Comparison of ENCODE assay signal across 13 cellular contexts in the genomic region with DNA sequence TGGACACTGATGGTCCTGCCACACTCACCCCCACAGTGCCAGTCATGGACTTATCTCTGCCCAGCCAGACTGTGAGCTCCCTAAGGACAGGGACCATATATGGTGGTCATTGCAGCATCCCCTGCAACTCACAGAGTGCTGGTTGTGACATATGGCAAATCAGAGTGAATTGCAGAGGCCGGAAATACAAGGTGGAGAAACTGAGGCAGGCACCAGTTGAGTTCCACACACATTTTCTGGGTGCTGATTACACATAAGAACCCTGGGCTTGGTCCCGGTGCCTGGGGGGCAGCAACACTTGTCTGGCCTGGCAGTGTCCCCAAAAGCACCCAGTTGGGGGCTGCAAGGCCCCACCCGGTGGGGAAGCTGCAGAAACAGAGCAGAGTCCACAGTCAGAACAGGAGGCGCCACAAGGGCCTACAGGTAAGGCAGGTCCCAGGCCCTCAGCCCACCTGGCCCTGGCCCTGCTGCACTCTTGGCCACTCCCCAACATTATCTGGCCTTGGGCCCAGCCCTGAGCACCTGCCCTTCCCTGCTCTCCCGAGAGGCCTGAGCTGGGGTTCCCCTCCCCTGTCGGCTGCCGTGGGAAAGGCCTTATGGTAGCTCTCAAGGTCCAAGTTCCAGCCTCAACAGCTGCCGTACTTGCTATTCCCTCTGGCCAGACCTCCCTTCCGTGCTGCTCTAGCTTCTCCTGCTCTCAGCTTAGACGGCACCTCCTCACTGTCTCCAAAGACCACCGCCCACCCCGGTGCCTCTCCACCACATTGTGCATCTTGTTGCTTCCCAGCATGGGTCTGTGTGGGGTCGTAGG.
DNase-seq lines count a peak whose midpoint lies in the region; ATAC-seq and FAIRE-seq lines count a peak whose summit lies in the region.
"Had no signal": no experiment of that assay in that cellular context is flagged by ENCODE, and none has a peak within 500 bp of the region (broad histone marks: within the 10 kb centered on the region; RNA-seq: fewer than 3 reads in every experiment).

No MANE protein-coding gene starts in this region.

- H3K4me1 Mint-ChIP-seq in activated CD8-positive, alpha-beta T cell treated with anti-CD3 and anti-CD28 coated beads, Interleukin-2, amount 10 ng/mL, durations not matched to agents 7 days and 5 days (ENCODE audit: low read depth): peaks cover 19% of the 10 kb centered on the region

- POLR2A ChIA-PET in activated CD8-positive, alpha-beta T cell treated with anti-CD3 and anti-CD28 coated beads, Interleukin-2, amount 10 ng/mL, durations not matched to agents 7 days and 5 days (lab: Charles Lee): no interaction called here

- intact Hi-C loops in left cardiac atrium (cut with DNase I) (no loop called here), sciatic nerve (cut with DNase I) (no loop called here)

- CTCF ChIA-PET in activated CD8-positive, alpha-beta T cell treated with anti-CD3 and anti-CD28 coated beads, Interleukin-2, amount 10 ng/mL, durations not matched to agents 7 days and 5 days (lab: Charles Lee): no interaction called here

- no peaks in the 10 kb centered on the region for H3K9me3 Mint-ChIP-seq in activated CD8-positive, alpha-beta T cell treated with anti-CD3 and anti-CD28 coated beads, Interleukin-2, amount 10 ng/mL, durations not matched to agents 7 days and 5 days (ENCODE audit: insufficient read depth)
- H3K9me3 Mint-ChIP-seq: stimulated activated naive CD8-positive, alpha-beta T cell treated with anti-CD3 and anti-CD28 coated beads, Interleukin-15, amount 100 ng/mL, for 72 hours had no signal

- H3K36me3 Mint-ChIP-seq in activated CD8-positive, alpha-beta T cell treated with anti-CD3 and anti-CD28 coated beads, Interleukin-2, amount 10 ng/mL, durations not matched to agents 7 days and 5 days (ENCODE audit: low read depth): no peaks in the 10 kb centered on the region

- peaks cover 14% of the 10 kb centered on the region for H3K27me3 Mint-ChIP-seq in activated CD8-positive, alpha-beta T cell treated with anti-CD3 and anti-CD28 coated beads, Interleukin-2, amount 10 ng/mL, durations not matched to agents 7 days and 5 days (ENCODE audit: low read depth)

- peak; percentile 49 for FAIRE-seq in HTR-8/SVneo (lab: Jason Lieb, UNC)

- no peak overlapping the region for H3K27ac Mint-ChIP-seq in activated CD8-positive, alpha-beta T cell treated with anti-CD3 and anti-CD28 coated beads, Interleukin-2, amount 10 ng/mL, durations not matched to agents 7 days and 5 days
- H3K27ac Mint-ChIP-seq: dendritic cell treated with granulocyte-macrophage colony-stimulating factor and Interleukin-4, amounts not matched to agents 40 ng/mL and 50 ng/mL, for 4 days had no signal

- DNase-seq in HTR-8/SVneo (ENCODE audit: insufficient read length, low spot score) (no peak), NCI-H2196 treated with DMSO at 0.1 percent for 48 hours (lab: John Stamatoyannopoulos, UW; ENCODE audit: unreplicated experiment) (peak; percentile 68), left cardiac atrium (no peak), sciatic nerve (ENCODE audit: low spot score) (no peak)
- no peak for DNase-seq in activated CD8-positive, alpha-beta T cell treated with anti-CD3 and anti-CD28 coated beads, Interleukin-2, amount 10 ng/mL, durations not matched to agents 7 days and 5 days
- DNase-seq: activated CD8-positive, alpha-beta memory T cell treated with anti-CD3 and anti-CD28 coated beads, Interleukin-2, amount 50 U/mL, for 48 hours; islet precursor cell; SIG-M5; stimulated activated CD4-positive, alpha-beta T cell treated with anti-CD3 and anti-CD28 coated beads, Interleukin-2, amount 100 ng/mL, for 48 hours; stimulated activated naive CD8-positive, alpha-beta T cell treated with anti-CD3 and anti-CD28 coated beads, Interleukin-15, amount 100 ng/mL, for 72 hours had no signal

- H3K4me3 Mint-ChIP-seq in activated CD8-positive, alpha-beta T cell treated with anti-CD3 and anti-CD28 coated beads, Interleukin-2, amount 10 ng/mL, durations not matched to agents 7 days and 5 days: no peak overlapping the region
- H3K4me3 Mint-ChIP-seq: dendritic cell treated with granulocyte-macrophage colony-stimulating factor and Interleukin-4, amounts not matched to agents 40 ng/mL and 50 ng/mL, for 4 days; stimulated activated naive CD8-positive, alpha-beta T cell treated with anti-CD3 and anti-CD28 coated beads, Interleukin-15, amount 100 ng/mL, for 72 hours had no signal

- ATAC-seq in left cardiac atrium: peak; percentile 18 to 25
- ATAC-seq in sciatic nerve: peak; percentile 28
- ATAC-seq in activated CD8-positive, alpha-beta T cell treated with anti-CD3 and anti-CD28 coated beads, Interleukin-2, amount 10 ng/mL, durations not matched to agents 7 days and 5 days: no peak
- ATAC-seq in GM18907 (IDR thresholded peaks at IDR 0.05; ENCODE audit: unreplicated experiment): no peak
- no peak for ATAC-seq in HG02973 (IDR thresholded peaks at IDR 0.05; ENCODE audit: unreplicated experiment)
- ATAC-seq: stimulated activated naive CD8-positive, alpha-beta T cell treated with anti-CD3 and anti-CD28 coated beads, Interleukin-15, amount 100 ng/mL, for 72 hours had no signal

Comparison
In these comparisons a context has a peak if more than half of its experiments do, and no peak if none do; other contexts are left out.
1. ATAC-seq: peak in left cardiac atrium (2 of 2) and sciatic nerve (single experiment); none in activated CD8-positive, alpha-beta T cell treated with anti-CD3 and anti-CD28 coated beads, Interleukin-2, amount 10 ng/mL, durations not matched to agents 7 days and 5 days (single experiment), GM18907 (single experiment) and HG02973 (single experiment).